ENCODE assay signal across 8 cellular contexts in the genomic region with DNA sequence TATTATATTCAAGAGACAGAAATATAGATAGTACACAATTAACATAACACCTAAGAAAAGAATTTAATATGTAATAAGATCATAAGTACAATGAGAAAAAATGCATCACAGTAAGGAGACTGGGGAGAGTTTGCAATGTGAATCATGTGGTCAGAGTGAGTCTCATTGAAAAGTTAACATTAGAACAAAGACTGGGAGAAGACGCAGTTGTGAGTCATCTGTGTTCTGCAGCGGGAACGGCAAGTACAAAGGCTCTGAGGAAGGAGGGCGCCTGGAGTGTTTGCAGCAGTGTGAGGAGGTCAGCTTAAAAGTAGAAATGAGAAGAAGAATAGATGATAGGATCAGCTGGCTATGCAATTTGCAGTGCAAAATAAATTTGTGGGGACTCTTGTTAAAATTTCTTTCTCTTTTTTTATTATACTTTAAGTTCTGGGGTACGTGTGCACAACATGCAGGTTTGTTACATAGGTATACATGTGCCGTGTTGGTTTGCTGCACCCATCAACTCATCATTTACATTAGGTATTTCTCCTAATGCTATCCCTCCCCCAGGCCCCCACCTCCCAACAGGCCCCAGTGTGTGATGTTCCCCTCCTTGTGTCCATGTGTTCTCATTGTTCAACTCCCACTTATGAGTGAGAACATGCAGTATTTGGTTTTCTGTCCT. TPM values are rescaled to one million over a fixed set of nuclear protein-coding genes. Genes with fewer than 3 reads are reported as not detected.
DNase-seq lines count a peak whose midpoint lies in the region; ATAC-seq, FAIRE-seq and TF ChIP-seq lines count a peak whose summit lies in the region.
"Not testable (repeated sequence)": the region's sequence is repeated elsewhere in the genome, so short reads cannot be mapped to it uniquely, and the experiment has no call there.

No MANE protein-coding gene starts in this region.

- CTCF ChIA-PET in GM12878 (lab: Yijun Ruan, JAX): interaction anchor here (1.0 kb wide), 1 partner anchor 24 kb away, joined by 4 read pairs; no protein-coding TSS in a partner anchor

- not testable (repeated sequence) for DNase-seq in GM18507 (ENCODE audit: extremely low spot score, insufficient read length, low read depth); GM12878 (ENCODE audit: low read depth, low spot score)
- peak; percentile 76 for DNase-seq in MV-4-11 (lab: John Stamatoyannopoulos, UW)
- DNase-seq in activated CD4-positive, alpha-beta T cell treated with anti-CD3 and anti-CD28 coated beads for 48 hours: peak; percentile 59
- peak; percentile 26 for DNase-seq in left ventricle myocardium superior
- peak; percentile 81 for DNase-seq in pulmonary artery endothelial cell (ENCODE audit: low read depth, low spot score)
- peak in 1 of 2 donors; percentile 69 for DNase-seq in upper lobe of left lung

- peak overlapping the region; percentile 5; the same call in 1 of the 2 replicates for H2AFZ ChIP-seq in GM12878 (ENCODE audit: control insufficient read depth, low read depth, low read length)

- WGBS in GM12878 (ENCODE audit: insufficient coverage, insufficient replicate concordance, low lambda C conversion rate, missing lambda C conversion rate): 30% methylated on average over 6 of the region's 6 CpGs
- WGBS in upper lobe of left lung, 2 donors: 62 to 71% methylated on average over 6 of the region's 6 CpGs

- intact Hi-C loops in GM12878 (cut with micrococcal nuclease; ENCODE audit: unreplicated experiment); left ventricle myocardium superior (cut with micrococcal nuclease): not testable (repeated sequence)

- not testable (repeated sequence) for TF ChIP-seq CTCF in GM12878 (IDR thresholded peaks at IDR 0.05 in 2 of 3, conservative IDR thresholded peaks at IDR 0.05 in 1 of 3; ENCODE audit: control insufficient read depth in 2 of 3, extremely low read depth in 1 of 3, insufficient read depth in 1 of 3, low read depth in 3 of 3, low read length in 3 of 3); upper lobe of left lung (IDR thresholded peaks at IDR 0.05)

- not testable (repeated sequence) for TF ChIP-seq POLR2A in GM12878 (IDR thresholded peaks at IDR 0.05; ENCODE audit: low read depth, low read length)
- peak in 1 of 4 donors; percentile 10 for TF ChIP-seq POLR2A in upper lobe of left lung (IDR thresholded peaks at IDR 0.05)

- SMC1A ChIA-PET in GM12878 (lab: Charles Lee; ENCODE audit: uncharacterized antibody, unreplicated experiment): interaction anchor here (1.0 kb wide), 2 partner anchors 16 to 19 kb away, joined by 3 to 6 read pairs; no protein-coding TSS in a partner anchor

- H3K4me2 ChIP-seq in GM12878 (ENCODE audit: control insufficient read depth, insufficient read depth): peak overlapping the region; percentile 38

- not testable (repeated sequence) for H3K27me3 ChIP-seq in GM12878 (replicated peaks in 1 of 2; ENCODE audit: control insufficient read depth in 2 of 2, insufficient read depth in 2 of 2, low read length in 1 of 2); upper lobe of left lung

- peak; percentile 80 for FAIRE-seq in GM18507 (lab: Jason Lieb, UNC)
- FAIRE-seq in GM12878 (lab: Jason Lieb, UNC): not testable (repeated sequence)

- POLR2A ChIA-PET in GM12878 (lab: Charles Lee): interaction anchor here (0.8 to 1.0 kb wide), 2 partner anchors 14 to 16 kb away, joined by 4 read pairs; no protein-coding TSS in a partner anchor

- peaks cover 16% of the 10 kb centered on the region for H3K4me1 ChIP-seq in GM12878 (ENCODE audit: control insufficient read depth, insufficient read depth, low read length)
- H3K4me1 ChIP-seq in upper lobe of left lung: not testable (repeated sequence)

- not testable (repeated sequence) for H3K79me2 ChIP-seq in GM12878 (ENCODE audit: control insufficient read depth, insufficient read depth, low read length)

- H3K4me3 ChIP-seq in GM12878, upper lobe of left lung: not testable (repeated sequence)

- in situ Hi-C loops in GM12878 (cut with MboI): not testable (repeated sequence)

- ATAC-seq in HG02763 (IDR thresholded peaks at IDR 0.05; ENCODE audit: unreplicated experiment): peak; percentile 34
- ATAC-seq in GM12878: peak; percentile 85
- ATAC-seq in left ventricle myocardium superior: peak; percentile 68
- ATAC-seq in upper lobe of left lung (ENCODE audit: low FRiP score in 2 of 2): peak; percentile 81 to 97

- BruUV-seq in GM12878 (replicated peaks; lab: Mats Ljungman, UMichigan): not testable (repeated sequence)

- not testable (repeated sequence) for H3K9me3 ChIP-seq in GM12878 (replicated peaks; ENCODE audit: control insufficient read depth, insufficient read depth, low read length); upper lobe of left lung

- peak; percentile 52 to 72; a peak in 2 of 4 replicates for TF ChIP-seq EP300 in GM12878 (IDR thresholded peaks at IDR 0.05; ENCODE audit: borderline replicate concordance in 1 of 2, control insufficient read depth in 1 of 2, low read depth in 2 of 2, low read length in 2 of 2)
- TF ChIP-seq EP300 in upper lobe of left lung (IDR thresholded peaks at IDR 0.05): peak in 2 of 4 donors; percentile 51 to 68

- H3K9ac ChIP-seq in GM12878 (ENCODE audit: control insufficient read depth, insufficient read depth, low read length): not testable (repeated sequence)

- not testable (repeated sequence) for H4K20me1 ChIP-seq in GM12878 (ENCODE audit: control insufficient read depth, insufficient read depth)

- not testable (repeated sequence) for TF ChIP-seq RAD21 in GM12878 (IDR thresholded peaks at IDR 0.05; ENCODE audit: insufficient read depth, low read depth, low read length)

- H3K36me3 ChIP-seq in GM12878 (ENCODE audit: control insufficient read depth in 2 of 2, insufficient read depth in 2 of 2, low read length in 1 of 2); upper lobe of left lung: not testable (repeated sequence)

- peak overlapping the region; percentile 20; the same call in 1 of the 2 replicates for H3K27ac ChIP-seq in GM12878 (ENCODE audit: control insufficient read depth, insufficient read depth)
- not testable (repeated sequence) for H3K27ac ChIP-seq in upper lobe of left lung

- RAD21 ChIA-PET in GM12878 (lab: Charles Lee; ENCODE audit: unreplicated experiment): interaction anchor here (1.0 kb wide), 3 partner anchors 10 to 23 kb away, joined by 3 read pairs; no protein-coding TSS in a partner anchor

TF ChIP-seq in GM12878, 131 proteins besides CTCF, POLR2A, EP300 and RAD21 (continues in another document):
- TF ChIP-seq RAD51 (IDR thresholded peaks at IDR 0.05) (0 out of 2 replicates have a peak, but pooled peaks have one; percentile 29), SP1 (IDR thresholded peaks at IDR 0.05; ENCODE audit: low read depth, low read length) (peak; percentile 14), IRF4 (IDR thresholded peaks at IDR 0.05; ENCODE audit: low read depth, low read length) (peak; percentile 52; the same call in 1 of the 2 replicates), SMAD1 (IDR thresholded peaks at IDR 0.05; ENCODE audit: low read depth, partially characterized antibody) (peak; percentile 41)
- TF ChIP-seq, protein P1, sequence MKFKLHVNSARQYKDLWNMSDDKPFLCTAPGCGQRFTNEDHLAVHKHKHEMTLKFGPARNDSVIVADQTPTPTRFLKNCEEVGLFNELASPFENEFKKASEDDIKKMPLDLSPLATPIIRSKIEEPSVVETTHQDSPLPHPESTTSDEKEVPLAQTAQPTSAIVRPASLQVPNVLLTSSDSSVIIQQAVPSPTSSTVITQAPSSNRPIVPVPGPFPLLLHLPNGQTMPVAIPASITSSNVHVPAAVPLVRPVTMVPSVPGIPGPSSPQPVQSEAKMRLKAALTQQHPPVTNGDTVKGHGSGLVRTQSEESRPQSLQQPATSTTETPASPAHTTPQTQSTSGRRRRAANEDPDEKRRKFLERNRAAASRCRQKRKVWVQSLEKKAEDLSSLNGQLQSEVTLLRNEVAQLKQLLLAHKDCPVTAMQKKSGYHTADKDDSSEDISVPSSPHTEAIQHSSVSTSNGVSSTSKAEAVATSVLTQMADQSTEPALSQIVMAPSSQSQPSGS (IDR thresholded peaks at IDR 0.05; ENCODE audit: low read length): peak; percentile 42

RNA-seq across cellular contexts. Expression of a gene that starts 44.4 kb away (rescaled TPM):
- 1,986 and 2,133 TPM in 2 replicates for total RNA-seq in GM12878 (2013; cell fraction: nucleolus; rRNA removed)
- total RNA-seq in GM12878 (2014; rRNA removed) (43.7 and 68.1 TPM in 2 replicates), GM12878 (2014; rRNA removed; fragmentation: Illumina TruSeq; extraction: Trizol) (61.3 and 76.2 TPM in 2 replicates), GM12878 (2021) (38.5 and 45.8 TPM in 2 replicates), left ventricle myocardium superior (0.59 TPM), pulmonary artery endothelial cell (not detected in 2 replicates), upper lobe of left lung (10 to 100 TPM; 30.1 to 96.0 (median 48.5) TPM)
- 60.0 TPM for polyA plus RNA-seq in GM12878 (2011; ENCODE audit: low read depth)
- polyA plus RNA-seq in GM12878 (2011; rRNA removed) (882 and 1,502 TPM in 2 replicates), GM12878 (2014; fragmentation: Illumina TruSeq; extraction: Trizol) (48.2 and 72.9 TPM in 2 replicates), GM12878 (2014; fragmentation: Nextera tagmentation; extraction: Ambion mirVana) (10 to 100 TPM; 50.8 to 52.2 TPM), GM12878 (2014; rRNA removed) (26.6 and 38.0 TPM in 2 replicates), GM12878 (2016; fragmentation: Nextera tagmentation; extraction: Ambion mirVana) (10 to 100 TPM; 20.7 to 21.3 TPM)
- 230 and 358 TPM in 2 replicates for polyA plus RNA-seq in GM12878 (2011; cell fraction: cytosol; rRNA removed)
- polyA plus RNA-seq in GM12878 (2011; cell fraction: nucleus; rRNA removed): 346 and 598 TPM in 2 replicates
- 92.1 and 280 TPM in 2 replicates for polyA plus RNA-seq in GM12878 (2012)
- polyA minus RNA-seq in GM12878 (2011; rRNA and poly(A)+ RNA removed): 283 and 396 TPM in 2 replicates
- polyA minus RNA-seq in GM12878 (2011; cell fraction: cytosol; rRNA and poly(A)+ RNA removed): 140 and 173 TPM in 2 replicates
- polyA minus RNA-seq in GM12878 (2011; cell fraction: nucleus; rRNA and poly(A)+ RNA removed): 1,153 and 1,417 TPM in 2 replicates

Comparison
In these comparisons a context has a peak if more than half of its experiments do, and no peak if none do; other contexts are left out.
1. ATAC-seq: peak in every context shown above with its lines; median percentile 89 in upper lobe of left lung; 85 in GM12878; 68 in left ventricle myocardium superior; 34 in HG02763.
2. RNA of a gene that starts 44.4 kb away (total RNA-seq): 30.1 to 96.0 TPM in upper lobe of left lung and 38.5 to 2,133 TPM in GM12878; 0.59 TPM in left ventricle myocardium superior (single experiment) and not detected in pulmonary artery endothelial cell; every median in the first group is over 10 times any median in the second.